17 cellular contexts compared by ENCODE assay signal in genomic region chr5:170436335-170436734, GRCh38. TPM values are rescaled to one million over a fixed set of nuclear protein-coding genes. Genes with fewer than 3 reads are reported as not detected.
DNase-seq lines count a peak whose midpoint lies in the region; ATAC-seq and TF ChIP-seq lines count a peak whose summit lies in the region.
"Had no signal": no experiment of that assay in that cellular context is flagged by ENCODE, and none has a peak within 500 bp of the region (broad histone marks: within the 10 kb centered on the region; RNA-seq: fewer than 3 reads in every experiment).

No MANE protein-coding gene starts in this region.

- no peaks in the 10 kb centered on the region for H3F3A ChIP-seq in PC-9 (ENCODE audit: insufficient read depth, low read depth)

- no peak overlapping the region for H3K4me3 Mint-ChIP-seq in osteocyte (ENCODE audit: unreplicated experiment)

- peak overlapping the region; percentile 0; the same call in 1 of the 2 replicates for H2AFZ ChIP-seq in OCI-LY7 (ENCODE audit: low read length)
- no peak overlapping the region for H2AFZ ChIP-seq in PC-9

- ATAC-seq in HG03342 (IDR thresholded peaks at IDR 0.05; ENCODE audit: unreplicated experiment): no peak

- BruUV-seq in OCI-LY7 (replicated peaks; lab: Mats Ljungman, UMichigan): no TSS peak
- BruUV-seq in PC-9 (replicated peaks; lab: Mats Ljungman, UMichigan): no TSS peak

- DNase-seq in HK-2 (ENCODE audit: unreplicated experiment) (peak; percentile 5), OCI-LY7 (ENCODE audit: low spot score) (no peak), iPS-NIHi11 (ENCODE audit: low spot score) (peak; percentile 47), osteocyte (ENCODE audit: extremely low spot score, unreplicated experiment) (peak; percentile 78), AG08396 (ENCODE audit: low spot score) (no peak), PC-9 (no peak)
- DNase-seq: AML-193, DND-41, NCI-H1105, NCI-H2081 treated with DMSO at 0.1 percent for 48 hours, NCI-H2227 treated with DMSO at 0.1 percent for 48 hours, NCI-H510A treated with DMSO at 0.1 percent for 48 hours had no signal

- POLR2A ChIA-PET in OCI-LY7 (lab: Charles Lee) (no interaction called here), PC-9 (lab: Charles Lee; ENCODE audit: unreplicated experiment) (no interaction called here)

- H3K27ac ChIP-seq in OCI-LY7 (ENCODE audit: low read depth, low read length, poor library complexity, severe bottlenecking): no peak overlapping the region
- H3K27ac ChIP-seq in PC-9: no peak overlapping the region
- H3K27ac ChIP-seq: C4-2B, SJSA1 had no signal

- H3K4me2 ChIP-seq in OCI-LY7 (ENCODE audit: low read length) (no peak overlapping the region), PC-9 (no peak overlapping the region)

- no peaks in the 10 kb centered on the region for H4K20me1 ChIP-seq in OCI-LY7 (ENCODE audit: insufficient read depth, low read length)
- no peaks in the 10 kb centered on the region for H4K20me1 ChIP-seq in PC-9 (ENCODE audit: insufficient read depth)

- no peaks in the 10 kb centered on the region for H3K36me3 ChIP-seq in OCI-LY7 (ENCODE audit: insufficient read depth, low read length)
- no peaks in the 10 kb centered on the region for H3K36me3 ChIP-seq in PC-9 (ENCODE audit: low read depth)
- H3K36me3 ChIP-seq: SJSA1 had no signal

- peaks cover 5% of the 10 kb centered on the region for H3K9me3 Mint-ChIP-seq in osteocyte (ENCODE audit: unreplicated experiment)

- H3K9me2 ChIP-seq in OCI-LY7 (ENCODE audit: insufficient read depth, low read length) (no peaks in the 10 kb centered on the region), PC-9 (ENCODE audit: insufficient read depth) (no peaks in the 10 kb centered on the region)

- no peaks in the 10 kb centered on the region for H3K4me1 ChIP-seq in OCI-LY7 (ENCODE audit: insufficient read depth, low read length, poor library complexity, severe bottlenecking)
- no peaks in the 10 kb centered on the region for H3K4me1 ChIP-seq in PC-9 (replicated peaks; ENCODE audit: insufficient read depth)
- H3K4me1 ChIP-seq: SJSA1 had no signal

- H3K27ac Mint-ChIP-seq in osteocyte (ENCODE audit: unreplicated experiment): no peak overlapping the region

- TF ChIP-seq CTCF in OCI-LY7 (conservative IDR thresholded peaks at IDR 0.05; ENCODE audit: low read length) (no peak), osteocyte (IDR thresholded peaks at IDR 0.05) (no peak), PC-9 (conservative IDR thresholded peaks at IDR 0.05) (no peak)

- H3K9me3 ChIP-seq in OCI-LY7 (ENCODE audit: low read length): no peaks in the 10 kb centered on the region
- no peaks in the 10 kb centered on the region for H3K9me3 ChIP-seq in PC-9 (ENCODE audit: insufficient read depth, low read depth)

- H3K4me1 Mint-ChIP-seq in osteocyte (ENCODE audit: unreplicated experiment): peaks cover 6% of the 10 kb centered on the region

- intact Hi-C loops in OCI-LY7 (cut with micrococcal nuclease; ENCODE audit: unreplicated experiment) (no loop called here), PC-9 (cut with micrococcal nuclease; ENCODE audit: unreplicated experiment) (loop anchor here (10.0 kb wide), 2 partner anchors 358 to 898 kb away; no protein-coding TSS in a partner anchor)

- no peaks in the 10 kb centered on the region for H3K36me3 Mint-ChIP-seq in osteocyte (ENCODE audit: unreplicated experiment)

- H3K4me3 ChIP-seq in OCI-LY7 (ENCODE audit: low read depth, low read length, poor library complexity, severe bottlenecking) (no peak overlapping the region), PC-9 (no peak overlapping the region)
- H3K4me3 ChIP-seq: SJSA1 had no signal

- CTCF ChIA-PET in OCI-LY7 (lab: Charles Lee; ENCODE audit: unreplicated experiment): no interaction called here
- CTCF ChIA-PET in PC-9 (lab: Charles Lee): no interaction called here

- peaks cover 11% of the 10 kb centered on the region for H3K27me3 Mint-ChIP-seq in osteocyte (ENCODE audit: unreplicated experiment)

- no peaks in the 10 kb centered on the region for H3K79me2 ChIP-seq in OCI-LY7 (ENCODE audit: insufficient read depth, low read depth, low read length)
- H3K79me2 ChIP-seq in PC-9 (ENCODE audit: low read depth): no peaks in the 10 kb centered on the region

- no peaks in the 10 kb centered on the region; the same call in 1 of the 2 replicates for H3K27me3 ChIP-seq in PC-9 (ENCODE audit: insufficient read depth, low read depth)
- H3K27me3 ChIP-seq: SJSA1 had no signal

RNA-seq across cellular contexts. Expression of gene KCNMB1, which starts 47.2 kb away (rescaled TPM):
- not detected in 2 replicates for total RNA-seq in OCI-LY7 (2014; rRNA removed; shearing (Covaris generic))
- total RNA-seq in OCI-LY7 (2022) (not detected in 2 replicates), osteocyte (3.3 and 3.5 TPM in 2 replicates), PC-9 (2021) (not detected in 2 replicates)
- total RNA-seq: G401, H4 had no signal

Comparison
In these comparisons a context has a peak if more than half of its experiments do, and no peak if none do; other contexts are left out.
1. DNase-seq: peak in HK-2 (single experiment), iPS-NIHi11 (single experiment) and osteocyte (single experiment); none in OCI-LY7 (single experiment), AG08396 (single experiment) and PC-9 (0 of 2).